Comparison of ENCODE assay signal across 8 cellular contexts in the genomic region with DNA sequence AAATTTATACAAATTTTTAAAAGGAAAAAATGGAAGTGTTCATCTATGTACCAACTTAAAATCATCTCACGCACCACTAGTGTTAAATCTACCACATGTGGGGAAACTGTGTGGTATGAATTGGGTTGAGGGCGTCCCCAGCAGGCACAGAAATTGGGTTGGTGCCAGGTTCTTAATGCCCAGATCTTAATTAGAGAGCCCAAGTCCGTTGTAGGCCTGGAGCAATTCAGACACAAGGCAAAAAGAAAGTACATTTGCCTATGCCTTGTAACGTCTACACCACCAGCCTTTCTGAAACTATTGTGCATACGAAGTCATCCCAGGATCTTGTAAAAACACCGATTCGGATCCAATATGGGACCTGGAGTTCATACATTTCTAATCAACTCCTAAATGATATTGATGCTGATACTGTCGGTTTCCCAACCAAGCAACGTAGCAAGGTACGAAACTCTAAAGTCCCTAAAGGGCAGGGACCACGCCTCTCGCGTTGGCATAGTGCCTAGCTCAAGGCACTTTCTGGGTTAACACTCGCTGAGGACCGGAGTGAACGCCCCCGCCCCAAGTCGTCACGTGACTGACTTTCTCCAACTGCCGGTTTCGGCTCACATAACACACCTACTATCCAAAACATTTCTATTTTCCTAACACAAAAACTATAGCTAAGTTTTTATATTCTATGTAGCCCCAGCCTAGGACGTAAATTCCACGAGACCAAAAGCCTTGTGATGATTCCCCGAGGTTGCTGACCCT. TPM values are rescaled to one million over a fixed set of nuclear protein-coding genes. Genes with fewer than 3 reads are reported as not detected.
DNase-seq lines count a peak whose midpoint lies in the region; ATAC-seq and TF ChIP-seq lines count a peak whose summit lies in the region.

No MANE protein-coding gene starts in this region.

- H2AFZ ChIP-seq in MM.1S (ENCODE audit: low read length): peak overlapping the region; percentile 82

- H3K27me3 ChIP-seq in MM.1S (replicated peaks; ENCODE audit: insufficient read depth, low read length): no peaks in the 10 kb centered on the region
- no peaks in the 10 kb centered on the region for H3K27me3 ChIP-seq in psoas muscle (ENCODE audit: insufficient read depth in 3 of 3, low read length in 2 of 3)
- H3K27me3 ChIP-seq in uterus: no peaks in the 10 kb centered on the region

- peak; percentile 70 to 77 for ATAC-seq in left cardiac atrium
- ATAC-seq in psoas muscle: peak; percentile 48 to 71 (median 52)

- intact Hi-C loops in left cardiac atrium (cut with DNase I): no loop called here
- intact Hi-C loops in psoas muscle (cut with DNase I): loop anchor here (5.0 to 10.0 kb wide), 4 partner anchors 125 to 235 kb away; no protein-coding TSS in a partner anchor
- intact Hi-C loops in uterus (cut with DNase I; ENCODE audit: low total_unique reads): no loop called here

- DNase-seq in Daoy (ENCODE audit: low read depth): peak; percentile 67
- DNase-seq in H4 (ENCODE audit: low spot score): peak; percentile 57
- DNase-seq in MM.1S: peak; percentile 80
- DNase-seq in SW 1271 (lab: John Stamatoyannopoulos, UW): peak; percentile 8 to 59
- peak; percentile 80 for DNase-seq in left cardiac atrium
- DNase-seq in psoas muscle: peak; percentile 70 to 82
- peak; percentile 56 to 58 for DNase-seq in uterus

- H3K79me2 ChIP-seq in MM.1S (ENCODE audit: low read length): peaks cover 72% of the 10 kb centered on the region

- H3K9me2 ChIP-seq in MM.1S (replicated peaks; ENCODE audit: insufficient read depth, low read length): no peaks in the 10 kb centered on the region

- H3K27ac ChIP-seq in MM.1S (ENCODE audit: low read length) (peak overlapping the region; percentile 81), adipose tissue (ENCODE audit: low read depth, low read length) (peak overlapping the region; percentile 96), psoas muscle (peak overlapping the region; percentile 97), uterus (peak overlapping the region; percentile 89 to 95)

- H3F3A ChIP-seq in MM.1S (ENCODE audit: insufficient read depth, low read length): peaks cover 5% of the 10 kb centered on the region; the same call in 1 of the 2 replicates

- H3K4me3 ChIP-seq in MM.1S (ENCODE audit: low read length): peak overlapping the region; percentile 92
- H3K4me3 ChIP-seq in psoas muscle: peak overlapping the region; percentile 97
- peak overlapping the region; percentile 64 to 66 for H3K4me3 ChIP-seq in uterus

- WGBS in adipose tissue, 3 donors: 2 to 3% (median 3%) methylated on average over 24 of the region's 24 CpGs
- WGBS in psoas muscle, 3 donors: 3% methylated on average over 24 of the region's 24 CpGs

- H3K9me3 ChIP-seq in MM.1S (replicated peaks; ENCODE audit: insufficient read depth, low read length) (no peaks in the 10 kb centered on the region), psoas muscle (no peaks in the 10 kb centered on the region), uterus (no peaks in the 10 kb centered on the region)

- TF ChIP-seq CTCF in MM.1S (IDR thresholded peaks at IDR 0.05; ENCODE audit: low read length) (no peak), psoas muscle (IDR thresholded peaks at IDR 0.05) (no peak), uterus (IDR thresholded peaks at IDR 0.05) (no peak)

- H4K20me1 ChIP-seq in MM.1S (ENCODE audit: insufficient read depth, low read length): no peaks in the 10 kb centered on the region

- H3K36me3 ChIP-seq in MM.1S (replicated peaks; ENCODE audit: insufficient read depth, low read length) (0 out of 2 replicates have a peak, but pooled peaks cover 2% of the 10 kb centered on the region), psoas muscle (ENCODE audit: insufficient read depth in 1 of 2, low read depth in 1 of 2) (peaks cover under 1 to 22% of the 10 kb centered on the region in 2 donors), uterus (no peaks in the 10 kb centered on the region)

- peak overlapping the region; percentile 76 for H3K4me2 ChIP-seq in MM.1S (ENCODE audit: low read depth, low read length)

- H3K4me1 ChIP-seq in MM.1S (ENCODE audit: low read length) (peaks cover 19% of the 10 kb centered on the region; the same call in 1 of the 2 replicates), psoas muscle (peaks cover 41% of the 10 kb centered on the region), uterus (peaks cover 0 to 5% of the 10 kb centered on the region in 2 donors)

- H3K9ac ChIP-seq in MM.1S (ENCODE audit: low read length): peak overlapping the region; percentile 87

- no peak for TF ChIP-seq POLR2A in uterus (IDR thresholded peaks at IDR 0.05)

RNA-seq across cellular contexts. Expression of a gene that starts 0.9 kb away (rescaled TPM):
- total RNA-seq in Daoy (2014; rRNA removed; shearing (Covaris generic)): 98.1 and 127 TPM in 2 replicates
- total RNA-seq in H4 (2014; rRNA removed; shearing (Covaris generic)): 162 and 208 TPM in 2 replicates
- 100 to 1,000 TPM in 2 of 3 donors, 10 to 100 TPM in 1; 93.8 to 219 (median 138) TPM for polyA plus RNA-seq in adipose tissue
- total RNA-seq in left cardiac atrium: 100 to 1,000 TPM; 554 to 621 TPM
- 100 to 1,000 TPM; 434 to 716 (median 591) TPM for total RNA-seq in psoas muscle
- 100 to 1,000 TPM; 288 to 301 (median 294) TPM for polyA plus RNA-seq in psoas muscle
- total RNA-seq in uterus: 100 to 1,000 TPM in 2 of 4 donors, 10 to 100 TPM in 2; 66.8 to 230 (median 152) TPM

RNA-seq across cellular contexts. Expression of a gene that starts 48.7 kb away (rescaled TPM):
- total RNA-seq in Daoy (2014; rRNA removed; shearing (Covaris generic)): not detected in 2 replicates
- total RNA-seq in H4 (2014; rRNA removed; shearing (Covaris generic)): not detected in 2 replicates
- polyA plus RNA-seq in adipose tissue (not detected), psoas muscle (under 1 TPM in 1 of 3 donors, not detected in 2; 0.08 TPM)
- total RNA-seq in left cardiac atrium (not detected), psoas muscle (not detected), uterus (not detected)

RNA-seq across cellular contexts. Expression of a gene that starts 55.7 kb away (rescaled TPM):
- total RNA-seq in Daoy (2014; rRNA removed; shearing (Covaris generic)): 5.8 and 11.1 TPM in 2 replicates
- total RNA-seq in H4 (2014; rRNA removed; shearing (Covaris generic)): 11.8 and 16.2 TPM in 2 replicates
- polyA plus RNA-seq in adipose tissue (10 to 100 TPM in 1 of 3 donors, 1 to 10 TPM in 2; 4.7 to 10.0 (median 9.9) TPM), psoas muscle (10 to 100 TPM in 2 of 3 donors, 1 to 10 TPM in 1; 6.0 to 21.3 (median 11.3) TPM)
- total RNA-seq in left cardiac atrium (10 to 100 TPM; 10.3 to 12.7 TPM), psoas muscle (10 to 100 TPM in 2 of 4 donors, 1 to 10 TPM in 2; 7.8 to 13.8 (median 10.5) TPM), uterus (10 to 100 TPM; 17.9 to 39.5 (median 30.3) TPM)

Comparison
In these comparisons a context has a peak if more than half of its experiments do, and no peak if none do; other contexts are left out.
1. Peak in every context shown above with its lines: DNase-seq, ATAC-seq, H3K4me3 ChIP-seq and H3K27ac ChIP-seq.
2. intact Hi-C loops: an anchor here in psoas muscle (5.0 to 10.0 kb wide); none called in left cardiac atrium and uterus.